25 cellular contexts compared by ENCODE assay signal in genomic region chr9:97962575-97962974, GRCh38. TPM values are rescaled to one million over a fixed set of nuclear protein-coding genes. Genes with fewer than 3 reads are reported as not detected.
DNase-seq lines count a peak whose midpoint lies in the region; ATAC-seq, FAIRE-seq and TF ChIP-seq lines count a peak whose summit lies in the region.
"Had no signal": no experiment of that assay in that cellular context is flagged by ENCODE, and none has a peak within 500 bp of the region (broad histone marks: within the 10 kb centered on the region; RNA-seq: fewer than 3 reads in every experiment).

No MANE protein-coding gene starts in this region.

- no peak overlapping the region for H3K9ac ChIP-seq in MM.1S (ENCODE audit: low read length)
- peak overlapping the region; percentile 46 to 62; a peak in 3 of 4 replicates for H3K9ac ChIP-seq in K562 (ENCODE audit: insufficient read depth in 1 of 2, low read depth in 2 of 2, low read length in 2 of 2)
- H3K9ac ChIP-seq: BLaER1 had no signal

- BruUV-seq in K562 (replicated peaks; lab: Mats Ljungman, UMichigan) = no TSS peak

- no peak overlapping the region for H3K27ac ChIP-seq in MM.1S (ENCODE audit: low read length)
- peak overlapping the region; percentile 83; the same call in 2 of the 3 replicates for H3K27ac ChIP-seq in K562 (ENCODE audit: extremely low read depth, low read depth, low read length)
- H3K27ac ChIP-seq in Peyer's patch = no peak overlapping the region
- H3K27ac ChIP-seq: BLaER1 had no signal

- no peaks in the 10 kb centered on the region for H3K9me1 ChIP-seq in K562 (ENCODE audit: control insufficient read depth, insufficient read depth, low read length)

- intact Hi-C loops in K562 (cut with micrococcal nuclease) = no loop called here

- POLR2A ChIA-PET in K562 (lab: Yijun Ruan, JAX) = interaction anchor here (0.7 to 3.0 kb wide), 9 partner anchors 9 to 129 kb away, joined by 3 to 27 read pairs (median 5); partner anchors contain the start of genes ANP32B and NANS

- no peaks in the 10 kb centered on the region for H3K9me2 ChIP-seq in MM.1S (replicated peaks; ENCODE audit: insufficient read depth, low read length)

- H3K4me3 ChIP-seq in MM.1S (ENCODE audit: low read length) = no peak overlapping the region
- H3K4me3 ChIP-seq in K562 = no peak overlapping the region
- H3K4me3 ChIP-seq in Peyer's patch = no peak overlapping the region
- H3K4me3 ChIP-seq: BLaER1, GM12878 had no signal

- no peaks in the 10 kb centered on the region for H3F3A ChIP-seq in MM.1S (ENCODE audit: insufficient read depth, low read length)

- no peak overlapping the region for H2AFZ ChIP-seq in MM.1S (ENCODE audit: low read length)
- peak overlapping the region; percentile 86 for H2AFZ ChIP-seq in K562 (ENCODE audit: low read depth, low read length)

- 26% methylated on average over 5 of the region's 5 CpGs for WGBS in K562 (ENCODE audit: insufficient coverage, low coverage, missing lambda C conversion rate)

- DNase-seq in MM.1S = no peak
- DNase-seq in K562 (ENCODE audit: extremely low read depth in 1 of 4, low spot score in 3 of 4) = peak in 1 of 4 experiments; percentile 52
- no peak for DNase-seq in Peyer's patch
- DNase-seq in DMS79 (lab: John Stamatoyannopoulos, UW) = no peak
- DNase-seq: 8988T; ACHN; BE2C; C1 segment of cervical spinal cord; Caco-2; Calu3; CD4-positive, alpha-beta memory T cell; CD4-positive, CD25-positive, alpha-beta regulatory T cell; DND-41; EL; GDM1 had no signal

- H3K4me1 ChIP-seq in MM.1S (ENCODE audit: low read length) = no peaks in the 10 kb centered on the region
- peaks cover 41 to 62% of the 10 kb centered on the region in 2 experiments for H3K4me1 ChIP-seq in K562 (replicated peaks in 1 of 2; ENCODE audit: control insufficient read depth in 2 of 2, insufficient read depth in 2 of 2, low read length in 2 of 2)
- no peaks in the 10 kb centered on the region for H3K4me1 ChIP-seq in Peyer's patch
- H3K4me1 ChIP-seq: BE2C, BLaER1, Caco-2 had no signal

- H3K9me3 ChIP-seq in MM.1S (replicated peaks; ENCODE audit: insufficient read depth, low read length) (no peaks in the 10 kb centered on the region), K562 (replicated peaks; ENCODE audit: control insufficient read depth, insufficient read depth, low read depth, low read length) (no peaks in the 10 kb centered on the region), Peyer's patch (no peaks in the 10 kb centered on the region)
- H3K9me3 ChIP-seq: BE2C, BLaER1, Caco-2 had no signal

- no peaks in the 10 kb centered on the region for H3K36me3 ChIP-seq in MM.1S (replicated peaks; ENCODE audit: insufficient read depth, low read length)
- no peaks in the 10 kb centered on the region for H3K36me3 ChIP-seq in K562 (ENCODE audit: control insufficient read depth, insufficient read depth, low read length)
- H3K36me3 ChIP-seq in Peyer's patch = no peaks in the 10 kb centered on the region
- H3K36me3 ChIP-seq: BE2C, BLaER1 had no signal

- TF ChIP-seq POLR2A in K562 (conservative IDR thresholded peaks at IDR 0.05) (no peak), Peyer's patch (IDR thresholded peaks at IDR 0.05) (no peak)

- no peaks in the 10 kb centered on the region for H3K79me2 ChIP-seq in MM.1S (ENCODE audit: low read length)
- H3K79me2 ChIP-seq in K562 (ENCODE audit: control insufficient read depth, insufficient read depth, low read length) = peaks cover 21% of the 10 kb centered on the region; the same call in 2 of the 3 replicates

- TF ChIP-seq CTCF in MM.1S (IDR thresholded peaks at IDR 0.05; ENCODE audit: low read length) = no peak
- TF ChIP-seq CTCF in K562 (IDR thresholded peaks at IDR 0.05 in 2 of 3, conservative IDR thresholded peaks at IDR 0.05 in 1 of 3; ENCODE audit: insufficient read depth in 2 of 3, low read depth in 1 of 3, low read length in 3 of 3) = no peak
- no peak for TF ChIP-seq CTCF in Peyer's patch (IDR thresholded peaks at IDR 0.05)

- CTCF ChIA-PET in K562 (lab: Yijun Ruan, JAX; ENCODE audit: low intra/inter-chr PET ratio) = no interaction called here

- H3K27me3 ChIP-seq in MM.1S (replicated peaks; ENCODE audit: insufficient read depth, low read length) (no peaks in the 10 kb centered on the region), K562 (ENCODE audit: control insufficient read depth in 2 of 2, insufficient read depth in 2 of 2, low read length in 2 of 2) (no peaks in the 10 kb centered on the region), Peyer's patch (no peaks in the 10 kb centered on the region)
- H3K27me3 ChIP-seq: BE2C, BLaER1 had no signal

- no peak for FAIRE-seq in K562 (lab: Jason Lieb, UNC)
- FAIRE-seq: A204.1, D721Med, GM12878, GM12892, GM18507 had no signal

- H3K4me2 ChIP-seq in MM.1S (ENCODE audit: low read depth, low read length) (0 out of 2 replicates have a peak overlapping the region, but pooled peaks have one; percentile 13), K562 (ENCODE audit: insufficient read depth, low read length) (peak overlapping the region; percentile 36; the same call in 1 of the 2 replicates)
- H3K4me2 ChIP-seq: BLaER1 had no signal

- ATAC-seq in K562 (no peak), HG02870 (IDR thresholded peaks at IDR 0.05; ENCODE audit: unreplicated experiment) (no peak)
- ATAC-seq: GM12878 had no signal

- no peak for TF ChIP-seq RAD21 in K562 (CRISPR knock-in tag; conservative IDR thresholded peaks at IDR 0.05 in 1 of 2, IDR thresholded peaks at IDR 0.05 in 1 of 2)

- in situ Hi-C loops in K562 (cut with MboI) = no loop called here

- no peak for TF ChIP-seq EP300 in K562 (IDR thresholded peaks at IDR 0.05; ENCODE audit: low read length)

- H4K20me1 ChIP-seq in MM.1S (ENCODE audit: insufficient read depth, low read length) (no peaks in the 10 kb centered on the region), K562 (replicated peaks; ENCODE audit: control insufficient read depth, insufficient read depth, low read length) (no peaks in the 10 kb centered on the region)
- H4K20me1 ChIP-seq: BLaER1 had no signal

RNA-seq across cellular contexts. Expression of gene ANP32B, which starts 20.6 kb away (rescaled TPM):
- 103 and 181 TPM in 2 replicates for total RNA-seq in K562 (2011; cell fraction: chromatin; rRNA removed; ENCODE audit: low replicate concordance)
- 53.9 and 79.2 TPM in 2 replicates for total RNA-seq in K562 (2011; cell fraction: nucleolus; rRNA removed)
- total RNA-seq in K562 (2011; cell fraction: nucleoplasm; rRNA removed) = 96.2 and 106 TPM in 2 replicates
- total RNA-seq in K562 (2014; rRNA removed) = 90.3 and 90.7 TPM in 2 replicates
- 80.3 and 96.1 TPM in 2 replicates for total RNA-seq in K562 (2014; rRNA removed; fragmentation: Illumina TruSeq; extraction: Trizol)
- total RNA-seq in K562 (2015; rRNA removed; fragmentation: Illumina TruSeq; extraction: Trizol) = 68.9 and 78.4 TPM in 2 replicates
- total RNA-seq in K562 (2021) = 384 and 454 TPM in 2 replicates
- 135 and 147 TPM in 2 replicates for polyA plus RNA-seq in K562 (2011; rRNA removed)
- polyA plus RNA-seq in K562 (2011; cell fraction: cytosol; rRNA removed) = 19.4 and 46.5 TPM in 2 replicates
- 41.5 and 53.7 TPM in 2 replicates for polyA plus RNA-seq in K562 (2011; cell fraction: nucleus; rRNA removed)
- polyA plus RNA-seq in K562 (2012) = 595 and 725 TPM in 2 replicates
- polyA plus RNA-seq in K562 (2014; fragmentation: Illumina TruSeq; extraction: Trizol) = 711 and 815 TPM in 2 replicates
- polyA plus RNA-seq in K562 (2014; fragmentation: Nextera tagmentation; extraction: Ambion mirVana) = 100 to 1,000 TPM in 1 of 2 experiments, 10 to 100 TPM in 1; 87.2 to 141 TPM
- polyA plus RNA-seq in K562 (2014; rRNA removed) = 331 and 380 TPM in 2 replicates
- polyA minus RNA-seq in K562 (2011; rRNA and poly(A)+ RNA removed) = 117 and 146 TPM in 2 replicates
- polyA minus RNA-seq in K562 (2011; cell fraction: cytosol; rRNA and poly(A)+ RNA removed) = 105 and 106 TPM in 2 replicates
- polyA minus RNA-seq in K562 (2011; cell fraction: nucleus; rRNA and poly(A)+ RNA removed) = 31.2 and 52.8 TPM in 2 replicates
- total RNA-seq in Peyer's patch = 10 to 100 TPM; 25.4 to 57.8 (median 36.6) TPM

RNA-seq across cellular contexts. Expression of gene HEMGN, which starts 24.6 kb away (rescaled TPM):
- 11.3 and 87.8 TPM in 2 replicates for total RNA-seq in K562 (2011; cell fraction: chromatin; rRNA removed; ENCODE audit: low replicate concordance)
- total RNA-seq in K562 (2011; cell fraction: nucleolus; rRNA removed) = 10.7 and 21.2 TPM in 2 replicates
- 28.6 and 33.8 TPM in 2 replicates for total RNA-seq in K562 (2011; cell fraction: nucleoplasm; rRNA removed)
- total RNA-seq in K562 (2014; rRNA removed) = 107 and 116 TPM in 2 replicates
- total RNA-seq in K562 (2014; rRNA removed; fragmentation: Illumina TruSeq; extraction: Trizol) = 182 and 209 TPM in 2 replicates
- total RNA-seq in K562 (2015; rRNA removed; fragmentation: Illumina TruSeq; extraction: Trizol) = 54.3 and 56.3 TPM in 2 replicates
- total RNA-seq in K562 (2021) = 101 and 104 TPM in 2 replicates
- 104 and 197 TPM in 2 replicates for polyA plus RNA-seq in K562 (2011; rRNA removed)
- polyA plus RNA-seq in K562 (2011; cell fraction: cytosol; rRNA removed) = 25.0 and 35.1 TPM in 2 replicates
- 20.7 and 23.5 TPM in 2 replicates for polyA plus RNA-seq in K562 (2011; cell fraction: nucleus; rRNA removed)
- 22.3 and 42.9 TPM in 2 replicates for polyA plus RNA-seq in K562 (2012)
- polyA plus RNA-seq in K562 (2014; fragmentation: Illumina TruSeq; extraction: Trizol) = 183 and 258 TPM in 2 replicates
- polyA plus RNA-seq in K562 (2014; fragmentation: Nextera tagmentation; extraction: Ambion mirVana) = 100 to 1,000 TPM; 110 to 156 TPM
- 124 and 137 TPM in 2 replicates for polyA plus RNA-seq in K562 (2014; rRNA removed)
- polyA minus RNA-seq in K562 (2011; rRNA and poly(A)+ RNA removed) = 106 and 117 TPM in 2 replicates
- 22.3 and 41.9 TPM in 2 replicates for polyA minus RNA-seq in K562 (2011; cell fraction: cytosol; rRNA and poly(A)+ RNA removed)
- polyA minus RNA-seq in K562 (2011; cell fraction: nucleus; rRNA and poly(A)+ RNA removed) = 10.1 and 16.6 TPM in 2 replicates
- not detected for total RNA-seq in Peyer's patch
- total RNA-seq: A673, Caco-2, Calu3, G401 had no signal
- polyA plus RNA-seq: AG04450 had no signal

RNA-seq across cellular contexts. Expression of gene TRMO, which starts 40.3 kb away (rescaled TPM):
- total RNA-seq in K562 (2011; cell fraction: chromatin; rRNA removed; ENCODE audit: low replicate concordance) = 9.3 and 20.1 TPM in 2 replicates
- 6.6 and 6.7 TPM in 2 replicates for total RNA-seq in K562 (2011; cell fraction: nucleolus; rRNA removed)
- 8.8 and 9.2 TPM in 2 replicates for total RNA-seq in K562 (2011; cell fraction: nucleoplasm; rRNA removed)
- 16.2 and 16.7 TPM in 2 replicates for total RNA-seq in K562 (2014; rRNA removed)
- total RNA-seq in K562 (2014; rRNA removed; fragmentation: Illumina TruSeq; extraction: Trizol) = 16.2 and 18.4 TPM in 2 replicates
- total RNA-seq in K562 (2015; rRNA removed; fragmentation: Illumina TruSeq; extraction: Trizol) = 22.4 and 22.9 TPM in 2 replicates
- total RNA-seq in K562 (2021) = 12.2 and 12.5 TPM in 2 replicates
- polyA plus RNA-seq in K562 (2011; rRNA removed) = 14.2 and 16.3 TPM in 2 replicates
- 8.2 and 12.4 TPM in 2 replicates for polyA plus RNA-seq in K562 (2011; cell fraction: cytosol; rRNA removed)
- polyA plus RNA-seq in K562 (2011; cell fraction: nucleus; rRNA removed) = 10.3 and 14.4 TPM in 2 replicates
- 8.9 and 10.4 TPM in 2 replicates for polyA plus RNA-seq in K562 (2012)
- polyA plus RNA-seq in K562 (2014; fragmentation: Illumina TruSeq; extraction: Trizol) = 17.2 and 20.0 TPM in 2 replicates
- polyA plus RNA-seq in K562 (2014; fragmentation: Nextera tagmentation; extraction: Ambion mirVana) = 10 to 100 TPM in 1 of 2 experiments, 1 to 10 TPM in 1; 5.6 to 12.8 TPM
- 17.2 and 18.4 TPM in 2 replicates for polyA plus RNA-seq in K562 (2014; rRNA removed)
- polyA minus RNA-seq in K562 (2011; rRNA and poly(A)+ RNA removed) = 23.2 and 23.8 TPM in 2 replicates
- polyA minus RNA-seq in K562 (2011; cell fraction: cytosol; rRNA and poly(A)+ RNA removed) = 5.8 and 8.6 TPM in 2 replicates
- polyA minus RNA-seq in K562 (2011; cell fraction: nucleus; rRNA and poly(A)+ RNA removed) = 5.1 and 8.1 TPM in 2 replicates
- total RNA-seq in Peyer's patch = 100 to 1,000 TPM in 1 of 4 donors, 10 to 100 TPM in 3; 25.7 to 104 (median 29.3) TPM

Comparison
In these comparisons a context has a peak if more than half of its experiments do, and no peak if none do; other contexts are left out.
1. RNA of gene HEMGN, which starts 24.6 kb away (total RNA-seq): 10.7 to 209 TPM in K562; not detected in Peyer's patch; every median in the first group is over 10 times any median in the second.